1 cellular context compared by ENCODE assay signal in genomic region chr1:55474168-55474786, GRCh38.
TF ChIP-seq lines count a peak whose summit lies in the region.

No MANE protein-coding gene starts in this region.

TF ChIP-seq in K562, 482 proteins besides CTCF, POLR2A, EP300 and RAD21 (continued from another document and continues in another):
- TF ChIP-seq HDAC3 (IDR thresholded peaks at IDR 0.05; ENCODE audit: borderline replicate concordance, partially characterized antibody) (no peak), HNRNPLL (IDR thresholded peaks at IDR 0.05; ENCODE audit: low read depth, low read length, poor library complexity, severe bottlenecking) (no peak), PCBP1 (IDR thresholded peaks at IDR 0.05; ENCODE audit: low read depth, low read length, poor library complexity, severe bottlenecking) (no peak), BACH1 (tag; IDR thresholded peaks at IDR 0.05) (peak; percentile 41; the same call in 1 of the 2 replicates), CREB3 (tag; conservative IDR thresholded peaks at IDR 0.05; ENCODE audit: low read depth) (no peak), NCOA1 (IDR thresholded peaks at IDR 0.05; ENCODE audit: low read depth) (no peak), PTBP1 (IDR thresholded peaks at IDR 0.05; ENCODE audit: low read depth, low read length) (no peak), FOXK1 (CRISPR knock-in tag; IDR thresholded peaks at IDR 0.05; ENCODE audit: borderline replicate concordance) (no peak), E2F8 (IDR thresholded peaks at IDR 0.05; ENCODE audit: low read depth, partially characterized antibody) (no peak), MAFF (IDR thresholded peaks at IDR 0.05; ENCODE audit: low read length) (peak; percentile 81), CHD4 (IDR thresholded peaks at IDR 0.05; ENCODE audit: insufficient read depth, insufficient replicate concordance, low read depth, low read length, poor library complexity, severe bottlenecking) (no peak), SRSF1 (IDR thresholded peaks at IDR 0.05; ENCODE audit: low read depth, low read length) (no peak), ZNF280B (CRISPR knock-in tag; IDR thresholded peaks at IDR 0.05) (no peak), ZNF124 (CRISPR knock-in tag; IDR thresholded peaks at IDR 0.05) (no peak), TFE3 (CRISPR knock-in tag; IDR thresholded peaks at IDR 0.05) (no peak), ZNF655 (CRISPR knock-in tag; IDR thresholded peaks at IDR 0.05) (no peak), PBX2 (CRISPR knock-in tag; IDR thresholded peaks at IDR 0.05; ENCODE audit: low read depth) (no peak), PBX2 (tag; conservative IDR thresholded peaks at IDR 0.05; ENCODE audit: low read depth) (0 out of 2 replicates have a peak, but pooled peaks have one; percentile 21), ZNF280A (IDR thresholded peaks at IDR 0.05; ENCODE audit: low read depth, partially characterized antibody) (no peak), C11orf30 (IDR thresholded peaks at IDR 0.05; ENCODE audit: low read depth) (peak; percentile 88), CBFB (CRISPR knock-in tag; IDR thresholded peaks at IDR 0.05) (no peak), ZNF79 (CRISPR knock-in tag; IDR thresholded peaks at IDR 0.05; ENCODE audit: low read depth) (no peak), GTF2E2 (tag; IDR thresholded peaks at IDR 0.05) (no peak), ZNF133 (CRISPR knock-in tag; IDR thresholded peaks at IDR 0.05) (no peak), TRIM25 (IDR thresholded peaks at IDR 0.05; ENCODE audit: borderline replicate concordance) (no peak), SNRNP70 (optimal IDR thresholded peaks at IDR 0.05; ENCODE audit: low read depth, low read length) (no peak), CBX2 (IDR thresholded peaks at IDR 0.05; ENCODE audit: insufficient read depth, low read length, poor library complexity, severe bottlenecking) (no peak), IRF1 (CRISPR knock-in tag; IDR thresholded peaks at IDR 0.05; ENCODE audit: borderline replicate concordance) (no peak), MITF (IDR thresholded peaks at IDR 0.05) (no peak), BRF1 (IDR thresholded peaks at IDR 0.05; ENCODE audit: borderline replicate concordance, extremely low read depth, insufficient read length) (no peak), NR4A1 (CRISPR knock-in tag; IDR thresholded peaks at IDR 0.05) (no peak), NR4A1 (tag; IDR thresholded peaks at IDR 0.05) (no peak), ZBTB1 (CRISPR knock-in tag; IDR thresholded peaks at IDR 0.05; ENCODE audit: borderline replicate concordance, low read depth) (no peak), SUPT5H (IDR thresholded peaks at IDR 0.05) (no peak), SOX6 (IDR thresholded peaks at IDR 0.05) (peak; percentile 17; the same call in 1 of the 2 replicates), CBX1 (IDR thresholded peaks at IDR 0.05; ENCODE audit: low read depth) (no peak), ZNF707 (CRISPR knock-in tag; conservative IDR thresholded peaks at IDR 0.05) (no peak), MCM3 (IDR thresholded peaks at IDR 0.05) (no peak), TRIM24 (IDR thresholded peaks at IDR 0.05) (peak in 1 of 2 experiments; percentile 62; a peak in 3 of 4 replicates), DMBX1 (CRISPR knock-in tag; IDR thresholded peaks at IDR 0.05; ENCODE audit: borderline replicate concordance) (no peak), MNT (conservative IDR thresholded peaks at IDR 0.05) (no peak), BHLHE40 (IDR thresholded peaks at IDR 0.05; ENCODE audit: low read length) (no peak), TSC22D4 (tag; IDR thresholded peaks at IDR 0.05) (no peak), EWSR1 (IDR thresholded peaks at IDR 0.05; ENCODE audit: borderline replicate concordance, low read depth, partially characterized antibody) (no peak), GABPB2 (CRISPR knock-in tag; conservative IDR thresholded peaks at IDR 0.05) (no peak), ZNF282 (CRISPR knock-in tag; IDR thresholded peaks at IDR 0.05) (no peak), MED1 (CRISPR knock-in tag; IDR thresholded peaks at IDR 0.05; ENCODE audit: borderline replicate concordance) (no peak), NR1H2 (CRISPR knock-in tag; IDR thresholded peaks at IDR 0.05) (no peak), CTBP1 (IDR thresholded peaks at IDR 0.05; ENCODE audit: borderline replicate concordance) (no peak), RBM15 (IDR thresholded peaks at IDR 0.05; ENCODE audit: insufficient read depth, low read length) (no peak)
